ENCODE assay signal across 1 cellular context in the genomic region with DNA sequence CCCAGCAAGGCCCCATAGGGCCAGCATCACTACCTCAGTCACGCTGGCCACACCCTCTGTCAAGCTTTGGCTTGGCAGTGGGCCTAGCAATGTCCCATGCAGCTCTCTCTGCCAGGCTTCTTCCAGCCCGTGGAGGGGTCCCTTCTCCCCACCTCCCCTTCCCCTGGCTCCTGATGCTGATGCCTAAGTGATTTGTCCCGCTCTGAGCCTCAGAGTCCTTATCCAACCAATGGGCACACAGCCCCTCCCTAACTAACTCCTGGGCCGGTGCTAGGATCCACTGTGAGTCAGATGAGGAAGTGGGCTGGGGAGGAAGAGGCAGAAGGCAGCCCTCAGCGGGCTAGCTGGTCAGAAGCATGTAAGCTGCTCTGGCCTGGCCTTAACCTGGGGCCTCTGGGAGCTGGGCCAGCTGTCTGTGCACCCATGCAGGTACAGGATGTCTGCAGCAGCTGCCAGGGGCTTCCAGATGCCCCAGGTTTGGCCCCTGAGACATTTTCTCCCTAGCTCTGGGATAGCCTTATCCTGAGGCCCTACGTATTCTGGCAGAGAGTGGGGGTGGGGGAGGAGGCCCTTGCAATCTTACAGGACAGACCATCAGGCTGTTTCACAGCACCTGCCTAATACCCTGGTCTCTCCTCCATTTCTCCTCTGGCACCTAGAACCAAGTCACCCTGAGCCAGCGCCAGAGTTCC.
TF ChIP-seq lines count a peak whose summit lies in the region.

No MANE protein-coding gene starts in this region.

TF ChIP-seq in SK-N-SH, 30 proteins besides CTCF, POLR2A, EP300 and RAD21 (continued from another document):
- TF ChIP-seq USF2 (IDR thresholded peaks at IDR 0.05; ENCODE audit: borderline replicate concordance, low read depth, low read length), result no peak
- TF ChIP-seq, protein P1, sequence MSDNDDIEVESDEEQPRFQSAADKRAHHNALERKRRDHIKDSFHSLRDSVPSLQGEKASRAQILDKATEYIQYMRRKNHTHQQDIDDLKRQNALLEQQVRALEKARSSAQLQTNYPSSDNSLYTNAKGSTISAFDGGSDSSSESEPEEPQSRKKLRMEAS (IDR thresholded peaks at IDR 0.05; ENCODE audit: low read depth), result peak; percentile 54
- peak; percentile 77; the same call in 1 of the 2 replicates for TF ChIP-seq FOSL2 (IDR thresholded peaks at IDR 0.05; ENCODE audit: borderline replicate concordance, low read depth)
- no peak for TF ChIP-seq TEAD4 (IDR thresholded peaks at IDR 0.05; ENCODE audit: borderline replicate concordance, insufficient read depth)
- peak; percentile 42; the same call in 1 of the 2 replicates for TF ChIP-seq TCF12 (IDR thresholded peaks at IDR 0.05)
- TF ChIP-seq, protein P2, sequence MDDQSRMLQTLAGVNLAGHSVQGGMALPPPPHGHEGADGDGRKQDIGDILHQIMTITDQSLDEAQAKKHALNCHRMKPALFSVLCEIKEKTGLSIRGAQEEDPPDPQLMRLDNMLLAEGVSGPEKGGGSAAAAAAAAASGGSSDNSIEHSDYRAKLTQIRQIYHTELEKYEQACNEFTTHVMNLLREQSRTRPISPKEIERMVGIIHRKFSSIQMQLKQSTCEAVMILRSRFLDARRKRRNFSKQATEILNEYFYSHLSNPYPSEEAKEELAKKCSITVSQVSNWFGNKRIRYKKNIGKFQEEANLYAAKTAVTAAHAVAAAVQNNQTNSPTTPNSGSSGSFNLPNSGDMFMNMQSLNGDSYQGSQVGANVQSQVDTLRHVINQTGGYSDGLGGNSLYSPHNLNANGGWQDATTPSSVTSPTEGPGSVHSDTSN (IDR thresholded peaks at IDR 0.05), result no peak
TF ChIP-seq in SK-N-SH: peak in this region for 8.
